Comparison of ENCODE assay signal across 8 cellular contexts in genomic region chr19:6464070-6464873, GRCh38. TPM values are rescaled to one million over a fixed set of nuclear protein-coding genes. Genes with fewer than 3 reads are reported as not detected.
A peak's percentile ranks its signal among the peaks of the same experiment; 100 is the strongest.
DNase-seq lines count a peak whose midpoint lies in the region; ATAC-seq and TF ChIP-seq lines count a peak whose summit lies in the region.

TSS of gene CRB3 (plus strand) at chr19:6464271. CDS start at chr19:6464702, 431 bp downstream.

- TF ChIP-seq POLR2A in breast epithelium (IDR thresholded peaks at IDR 0.05) = no peak

- peak within 1 kb of the TSS; percentile 66 to 86 for H3K27ac ChIP-seq in breast epithelium
- H3K27ac ChIP-seq in naive thymus-derived CD4-positive, alpha-beta T cell (ENCODE audit: low read depth, low read length) = peak within 1 kb of the TSS; percentile 64

- peaks cover 0 to 8% (median 0%) of the 10 kb centered on the region in 5 donors for H3K27me3 Mint-ChIP-seq in naive thymus-derived CD4-positive, alpha-beta T cell

- H3K4me1 Mint-ChIP-seq in naive thymus-derived CD4-positive, alpha-beta T cell = peaks cover 5 to 31% (median 27%) of the 10 kb centered on the region in 7 donors

- H3K4me3 Mint-ChIP-seq in naive thymus-derived CD4-positive, alpha-beta T cell = peak within 1 kb of the TSS; percentile 23 to 84 (median 82)

- no peaks in the 10 kb centered on the region for H3K36me3 ChIP-seq in breast epithelium
- peaks cover 0 to 28% (median 0%) of the 10 kb centered on the region in 3 experiments for H3K36me3 ChIP-seq in naive thymus-derived CD4-positive, alpha-beta T cell (ENCODE audit: control insufficient read depth in 2 of 3, insufficient read depth in 3 of 3, low read length in 3 of 3)

- peak within 1 kb of the TSS in 2 of 3 donors; percentile 65 to 80 for H3K4me3 ChIP-seq in breast epithelium
- peak within 1 kb of the TSS; percentile 47 for H3K4me3 ChIP-seq in naive thymus-derived CD4-positive, alpha-beta T cell (ENCODE audit: low read length)

- no peaks in the 10 kb centered on the region for H3K9me3 ChIP-seq in breast epithelium
- no peaks in the 10 kb centered on the region for H3K9me3 ChIP-seq in naive thymus-derived CD4-positive, alpha-beta T cell (ENCODE audit: control insufficient read depth in 2 of 3, low read length in 3 of 3)

- H3K27me3 ChIP-seq in breast epithelium = peaks cover 0 to 5% of the 10 kb centered on the region in 2 donors
- no peaks in the 10 kb centered on the region for H3K27me3 ChIP-seq in naive thymus-derived CD4-positive, alpha-beta T cell (ENCODE audit: control insufficient read depth in 2 of 2, insufficient read depth in 2 of 2, low read length in 2 of 2)

- intact Hi-C loops in breast epithelium (cut with DNase I; ENCODE audit: low total_unique reads) = no loop called here
- intact Hi-C loops in naive thymus-derived CD4-positive, alpha-beta T cell (cut with micrococcal nuclease) = loop anchor here in 1 of 2 donors (5.0 kb wide), 1 partner anchor 1672 kb away; the partner anchor contains the start of gene FEM1A
- intact Hi-C loops in Right ventricle myocardium inferior (cut with DNase I) = no loop called here

- H3K36me3 Mint-ChIP-seq in naive thymus-derived CD4-positive, alpha-beta T cell = peaks cover 0 to 10% (median 4%) of the 10 kb centered on the region in 5 donors

- H3K9me3 Mint-ChIP-seq in naive thymus-derived CD4-positive, alpha-beta T cell = peaks cover 0 to 1% (median 0%) of the 10 kb centered on the region in 11 donors

- H3K4me1 ChIP-seq in breast epithelium = peaks cover 0 to 5% of the 10 kb centered on the region in 2 donors
- peaks cover 0 to 4% of the 10 kb centered on the region in 2 donors for H3K4me1 ChIP-seq in naive thymus-derived CD4-positive, alpha-beta T cell (ENCODE audit: control insufficient read depth in 2 of 2, insufficient read depth in 2 of 2, low read length in 2 of 2)

- H3K27ac Mint-ChIP-seq in naive thymus-derived CD4-positive, alpha-beta T cell = peak within 1 kb of the TSS in 8 of 9 donors; percentile 73 to 88 (median 83)

- CTCF ChIA-PET in naive thymus-derived CD4-positive, alpha-beta T cell (lab: Charles Lee) = no interaction called here

- DNase-seq in COLO668 (lab: John Stamatoyannopoulos, UW; ENCODE audit: unreplicated experiment) = peak; percentile 94
- peak; percentile 88 for DNase-seq in NCI-H2196 (lab: John Stamatoyannopoulos, UW; ENCODE audit: unreplicated experiment)
- peak; percentile 86 to 93 for DNase-seq in breast epithelium (ENCODE audit: low spot score in 2 of 2)
- peak; percentile 31 to 66 (median 57) for DNase-seq in naive thymus-derived CD4-positive, alpha-beta T cell
- DNase-seq in cortex of kidney (lab: John Stamatoyannopoulos, UW) = no peak
- no peak for DNase-seq in NK-92 treated with Interleukin-12 subunit alpha and Interleukin-12 subunit beta, amount 100 ng/mL, for 24 hours (lab: John Stamatoyannopoulos, UW)
- DNase-seq in SIG-M5 treated with dmso at 0.1 percent for 504 hours (lab: John Stamatoyannopoulos, UW; ENCODE audit: unreplicated experiment) = no peak
- DNase-seq in Right ventricle myocardium inferior (ENCODE audit: missing footprints) = no peak

- no peak for ATAC-seq in naive thymus-derived CD4-positive, alpha-beta T cell
- ATAC-seq in Right ventricle myocardium inferior = no peak

- POLR2A ChIA-PET in naive thymus-derived CD4-positive, alpha-beta T cell (lab: Charles Lee) = interaction anchor here (0.6 to 4.3 kb wide), 2 partner anchors 17 to 19 kb away, joined by 3 to 24 read pairs; partner anchors contain the start of gene DENND1C

- TF ChIP-seq CTCF in breast epithelium (IDR thresholded peaks at IDR 0.05) = no peak

RNA-seq across cellular contexts. Expression of gene CRB3, which starts in this region (rescaled TPM):
- total RNA-seq in breast epithelium (10 to 100 TPM in 2 of 3 donors, under 1 TPM in 1; 0.48 to 30.7 (median 24.6) TPM), Right ventricle myocardium inferior (not detected)
- total RNA-seq in naive thymus-derived CD4-positive, alpha-beta T cell = 1 to 10 TPM in 4 of 5 experiments, under 1 TPM in 1; 0.44 to 8.6 (median 5.7) TPM
- 10 to 100 TPM in 1 of 2 donors, 1 to 10 TPM in 1; 6.5 to 10.1 TPM for polyA plus RNA-seq in naive thymus-derived CD4-positive, alpha-beta T cell

Comparison
In these comparisons a context has a peak if more than half of its experiments do, and no peak if none do; other contexts are left out.
1. DNase-seq: peak in COLO668 (single experiment), NCI-H2196 (single experiment), breast epithelium (2 of 2) and naive thymus-derived CD4-positive, alpha-beta T cell (9 of 9); none in cortex of kidney (single experiment), NK-92 treated with Interleukin-12 subunit alpha and Interleukin-12 subunit beta, amount 100 ng/mL, for 24 hours (single experiment), SIG-M5 treated with dmso at 0.1 percent for 504 hours (single experiment) and Right ventricle myocardium inferior (single experiment).